ENCODE assay signal across 8 cellular contexts in the genomic region with DNA sequence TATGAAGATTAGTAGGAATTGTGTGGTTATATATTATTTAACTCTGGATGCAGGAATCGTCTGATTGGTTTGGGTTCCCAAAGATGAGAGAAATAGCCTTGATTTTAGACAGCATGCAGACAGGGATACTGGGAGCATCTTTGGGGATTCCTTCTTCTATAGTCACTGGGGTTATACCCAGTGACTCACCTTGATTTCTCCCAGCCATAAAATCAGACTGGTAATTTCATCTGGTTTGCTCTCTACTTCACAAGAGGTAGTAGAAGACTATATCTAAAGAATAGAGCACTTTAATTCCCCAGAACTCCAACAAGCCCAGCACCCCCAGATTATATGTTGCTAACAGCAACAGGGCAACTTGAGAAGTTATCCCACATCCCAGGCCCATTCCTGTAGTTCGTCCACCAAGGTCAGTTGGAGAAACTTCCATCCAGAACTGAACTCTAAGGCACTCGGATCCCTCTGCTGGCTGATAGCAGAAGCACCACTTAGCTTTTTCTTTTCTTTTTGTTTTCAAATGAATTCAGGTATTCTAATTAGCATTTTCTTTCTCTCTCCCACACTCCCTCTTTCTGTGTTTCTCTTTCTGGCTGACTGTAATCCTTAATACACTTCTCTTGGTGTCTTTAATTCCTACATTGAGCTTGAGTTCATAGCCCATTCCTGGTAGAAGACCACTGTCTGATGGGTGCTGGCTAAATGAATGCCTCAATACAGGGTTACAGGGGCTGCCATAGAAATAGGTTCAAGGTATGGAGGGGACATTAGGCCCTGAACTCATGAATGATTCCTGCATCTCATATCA. TPM values are rescaled to one million over a fixed set of nuclear protein-coding genes. Genes with fewer than 3 reads are reported as not detected.
DNase-seq lines count a peak whose midpoint lies in the region; ATAC-seq lines count a peak whose summit lies in the region.

No MANE protein-coding gene starts in this region.

- no peaks in the 10 kb centered on the region for H3K9me3 Mint-ChIP-seq in activated naive CD8-positive, alpha-beta T cell (ENCODE audit: low read depth)

- H3K27me3 Mint-ChIP-seq in activated naive CD8-positive, alpha-beta T cell = no peaks in the 10 kb centered on the region

- peak; percentile 47 for ATAC-seq in HG03175 (IDR thresholded peaks at IDR 0.05; ENCODE audit: unreplicated experiment)
- peak; percentile 83 for ATAC-seq in sciatic nerve

- H3K27ac Mint-ChIP-seq in activated naive CD8-positive, alpha-beta T cell = peak overlapping the region; percentile 90

- H3K4me1 Mint-ChIP-seq in activated naive CD8-positive, alpha-beta T cell (ENCODE audit: low read depth) = peaks cover 83% of the 10 kb centered on the region

- peak; percentile 41 for DNase-seq in stimulated activated CD4-positive, alpha-beta T cell treated with anti-CD3 and anti-CD28 coated beads, Interleukin-4, amount 100 ng/mL, for 24 hours
- DNase-seq in stimulated activated CD4-positive, alpha-beta T cell treated with anti-CD3 and anti-CD28 coated beads, Interleukin-12 subunit alpha, Interleukin-12 subunit beta, amount 100 ng/mL, for 4 hours = no peak
- DNase-seq in NCI-H82 (lab: John Stamatoyannopoulos, UW) (peak; percentile 74), head of caudate nucleus (peak in 30 of 42 donors; percentile 19 to 82 (median 56)), sciatic nerve (ENCODE audit: low spot score) (no peak), 8988T (no peak)

- peaks cover 8% of the 10 kb centered on the region for H3K36me3 Mint-ChIP-seq in activated naive CD8-positive, alpha-beta T cell

- intact Hi-C loops in head of caudate nucleus (cut with DNase I) = loop anchor here (2.0 to 5.0 kb wide), 2 partner anchors 37 to 115 kb away; a partner anchor contains a TSS
- intact Hi-C loops in sciatic nerve (cut with DNase I) = loop anchor here (5.0 kb wide), 1 partner anchor 112 kb away; no protein-coding TSS in a partner anchor

- peak overlapping the region; percentile 64 for H3K4me3 Mint-ChIP-seq in activated naive CD8-positive, alpha-beta T cell

RNA-seq across cellular contexts. Expression of a gene that starts 20.4 kb away (rescaled TPM):
- total RNA-seq in sciatic nerve = 38.7 TPM

RNA-seq across cellular contexts. Expression of a gene that starts 37.8 kb away (rescaled TPM):
- 24.3 TPM for total RNA-seq in sciatic nerve

Comparison
In these comparisons a context has a peak if more than half of its experiments do, and no peak if none do; other contexts are left out.
1. DNase-seq: peak in stimulated activated CD4-positive, alpha-beta T cell treated with anti-CD3 and anti-CD28 coated beads, Interleukin-4, amount 100 ng/mL, for 24 hours (single experiment), NCI-H82 (single experiment) and head of caudate nucleus (30 of 42); none in stimulated activated CD4-positive, alpha-beta T cell treated with anti-CD3 and anti-CD28 coated beads, Interleukin-12 subunit alpha, Interleukin-12 subunit beta, amount 100 ng/mL, for 4 hours (single experiment), sciatic nerve (single experiment) and 8988T (single experiment).